Comparison of ENCODE assay signal across 12 cellular contexts in the genomic region with DNA sequence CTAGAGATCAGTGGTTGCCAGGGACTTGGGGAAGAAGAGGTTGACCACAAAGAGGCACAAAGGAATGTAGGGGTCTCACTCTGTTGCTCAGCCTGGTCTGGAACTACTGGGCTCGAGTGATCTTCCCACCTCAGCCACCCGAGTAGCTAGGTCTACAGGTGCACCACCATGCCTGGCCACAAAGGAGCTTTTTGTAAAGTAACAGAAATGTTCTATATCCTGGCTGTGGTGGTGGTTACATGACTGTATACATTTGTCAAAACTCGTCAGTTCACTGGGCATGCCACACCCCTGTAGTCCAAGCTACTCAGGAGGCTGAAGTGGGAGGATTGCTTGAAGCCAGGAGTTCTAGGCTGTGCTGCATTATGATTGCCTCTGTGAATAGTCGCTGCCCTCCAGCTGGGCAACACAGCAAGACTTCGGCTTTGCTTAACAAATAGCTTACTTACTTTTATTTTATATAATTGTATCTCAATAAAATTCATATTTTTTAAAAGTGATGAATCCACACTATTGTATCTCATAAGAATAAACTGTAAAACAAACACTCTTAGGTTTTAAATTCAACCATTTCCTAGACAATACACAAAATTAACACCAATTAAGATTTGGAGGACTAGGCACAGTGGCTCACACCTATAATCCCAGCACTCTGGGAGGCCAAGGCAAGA. TPM values are rescaled to one million over a fixed set of nuclear protein-coding genes. Genes with fewer than 3 reads are reported as not detected.
DNase-seq lines count a peak whose midpoint lies in the region; ATAC-seq and TF ChIP-seq lines count a peak whose summit lies in the region.
"Had no signal": no experiment of that assay in that cellular context is flagged by ENCODE, and none has a peak within 500 bp of the region (broad histone marks: within the 10 kb centered on the region; RNA-seq: fewer than 3 reads in every experiment).

No MANE protein-coding gene starts in this region.

- intact Hi-C loops in activated naive CD4-positive, alpha-beta T cell treated with anti-CD3 and anti-CD28 coated beads for 36 hours (cut with micrococcal nuclease) = no loop called here
- intact Hi-C loops in PC-3 (cut with micrococcal nuclease) = no loop called here
- intact Hi-C loops in mammary epithelial cell (cut with micrococcal nuclease) = no loop called here

- ATAC-seq in PC-3 (peak; percentile 7; the same call in 1 of the 2 replicates), GM18505 (IDR thresholded peaks at IDR 0.05; ENCODE audit: unreplicated experiment) (no peak)
- peak; percentile 57 for ATAC-seq in stimulated activated effector memory CD8-positive, alpha-beta T cell treated with anti-CD3 and anti-CD28 coated beads, Interleukin-12 subunit alpha, Interleukin-12 subunit beta, amount 100 ng/mL, for 72 hours

- peaks cover 36% of the 10 kb centered on the region for H3K36me3 Mint-ChIP-seq in activated naive CD4-positive, alpha-beta T cell treated with anti-CD3 and anti-CD28 coated beads, Interleukin-2, amount 10 ng/mL, durations not matched to agents 7 days and 5 days
- H3K36me3 Mint-ChIP-seq in activated naive CD4-positive, alpha-beta T cell treated with anti-CD3 and anti-CD28 coated beads for 36 hours (ENCODE audit: low read depth) = peaks cover 14% of the 10 kb centered on the region
- peaks cover 14% of the 10 kb centered on the region for H3K36me3 Mint-ChIP-seq in stimulated activated effector memory CD8-positive, alpha-beta T cell treated with anti-CD3 and anti-CD28 coated beads, Interleukin-12 subunit alpha, Interleukin-12 subunit beta, amount 100 ng/mL, for 72 hours

- H3K36me3 ChIP-seq in PC-3 (ENCODE audit: low read depth, low read length) (0 out of 2 replicates have a peak, but pooled peaks cover 3% of the 10 kb centered on the region), mammary epithelial cell (ENCODE audit: insufficient read depth, low read length) (no peaks in the 10 kb centered on the region)

- TF ChIP-seq POLR2A in GM18505 (IDR thresholded peaks at IDR 0.05; ENCODE audit: borderline replicate concordance, extremely low read depth, insufficient read depth, insufficient read length) = no peak

- TF ChIP-seq CTCF in PC-3 (conservative IDR thresholded peaks at IDR 0.05; ENCODE audit: low read depth, low read length) (no peak), mammary epithelial cell (conservative IDR thresholded peaks at IDR 0.05 in 1 of 2, IDR thresholded peaks at IDR 0.05 in 1 of 2; ENCODE audit: extremely low read depth in 1 of 2, insufficient read depth in 1 of 2, low read depth in 1 of 2, low read length in 2 of 2) (no peak)

- H3K4me2 ChIP-seq in PC-3 (ENCODE audit: low read length) (peak overlapping the region; percentile 4; the same call in 1 of the 2 replicates), mammary epithelial cell (ENCODE audit: insufficient read depth, low read depth, low read length) (peak overlapping the region; percentile 46)

- H3K4me1 Mint-ChIP-seq in activated naive CD4-positive, alpha-beta T cell treated with anti-CD3 and anti-CD28 coated beads, Interleukin-2, amount 10 ng/mL, durations not matched to agents 7 days and 5 days = peaks cover 50% of the 10 kb centered on the region
- peaks cover 46% of the 10 kb centered on the region for H3K4me1 Mint-ChIP-seq in activated naive CD4-positive, alpha-beta T cell treated with anti-CD3 and anti-CD28 coated beads for 36 hours (ENCODE audit: low read depth)
- peaks cover 30% of the 10 kb centered on the region for H3K4me1 Mint-ChIP-seq in stimulated activated effector memory CD8-positive, alpha-beta T cell treated with anti-CD3 and anti-CD28 coated beads, Interleukin-12 subunit alpha, Interleukin-12 subunit beta, amount 100 ng/mL, for 72 hours

- H3K9ac ChIP-seq in PC-3 (ENCODE audit: low read length) (no peak overlapping the region), mammary epithelial cell (ENCODE audit: insufficient read depth, low read length) (no peak overlapping the region)

- H4K20me1 ChIP-seq in PC-3 (ENCODE audit: low read length) = peaks cover 31% of the 10 kb centered on the region
- no peaks in the 10 kb centered on the region for H4K20me1 ChIP-seq in mammary epithelial cell (ENCODE audit: insufficient read depth, low read length)

- H3K4me3 ChIP-seq in PC-3 (ENCODE audit: low read length) = no peak overlapping the region
- no peak overlapping the region for H3K4me3 ChIP-seq in mammary epithelial cell (replicated peaks in 1 of 3; ENCODE audit: insufficient read depth in 1 of 3, low read depth in 2 of 3, low read length in 3 of 3)

- dilution Hi-C loops in mammary epithelial cell (cut with HindIII; ENCODE audit: low sequenced_read_pairs) = no loop called here

- H3K27ac ChIP-seq in PC-3 (ENCODE audit: low read length) = peak overlapping the region; percentile 17; the same call in 1 of the 2 replicates
- H3K27ac ChIP-seq in mammary epithelial cell (ENCODE audit: insufficient read depth, low read depth, low read length) = peak overlapping the region; percentile 39

- H3F3A ChIP-seq in PC-3 (ENCODE audit: low read length, unreplicated experiment) = no peaks in the 10 kb centered on the region

- in situ Hi-C loops in mammary epithelial cell (cut with MboI; ENCODE audit: low sequenced_read_pairs in 2 of 2) = loop anchor here in 1 of 2 donors (5.0 kb wide), 1 partner anchor 43 kb away; a partner anchor contains a TSS

- H3K9me3 Mint-ChIP-seq in activated naive CD4-positive, alpha-beta T cell treated with anti-CD3 and anti-CD28 coated beads, Interleukin-2, amount 10 ng/mL, durations not matched to agents 7 days and 5 days = no peaks in the 10 kb centered on the region
- H3K9me3 Mint-ChIP-seq in activated naive CD4-positive, alpha-beta T cell treated with anti-CD3 and anti-CD28 coated beads for 36 hours = no peaks in the 10 kb centered on the region
- H3K9me3 Mint-ChIP-seq in stimulated activated effector memory CD8-positive, alpha-beta T cell treated with anti-CD3 and anti-CD28 coated beads, Interleukin-12 subunit alpha, Interleukin-12 subunit beta, amount 100 ng/mL, for 72 hours = no peaks in the 10 kb centered on the region
- H3K9me3 Mint-ChIP-seq: H9 had no signal

- CTCF ChIA-PET in activated naive CD4-positive, alpha-beta T cell treated with anti-CD3 and anti-CD28 coated beads, Interleukin-2, amount 10 ng/mL, durations not matched to agents 7 days and 5 days (lab: Charles Lee) = interaction anchor here (1.1 kb wide), 1 partner anchor 26 kb away, joined by 5 read pairs; no protein-coding TSS in a partner anchor
- CTCF ChIA-PET in activated naive CD4-positive, alpha-beta T cell treated with anti-CD3 and anti-CD28 coated beads for 36 hours (lab: Charles Lee) = interaction anchor here (0.8 kb wide), 1 partner anchor 17 kb away, joined by 3 read pairs; no protein-coding TSS in a partner anchor
- CTCF ChIA-PET in PC-3 (lab: Charles Lee) = no interaction called here
- CTCF ChIA-PET in mammary epithelial cell (lab: Charles Lee; ENCODE audit: low non-redundant PET) = interaction anchor here (0.7 kb wide), 1 partner anchor 632 kb away, joined by 3 read pairs; no protein-coding TSS in a partner anchor

- H2AFZ ChIP-seq in PC-3 (ENCODE audit: low read length) (no peak overlapping the region), mammary epithelial cell (ENCODE audit: low read depth, low read length) (no peak overlapping the region)

- H3K27ac Mint-ChIP-seq in activated naive CD4-positive, alpha-beta T cell treated with anti-CD3 and anti-CD28 coated beads, Interleukin-2, amount 10 ng/mL, durations not matched to agents 7 days and 5 days = peak overlapping the region; percentile 60
- H3K27ac Mint-ChIP-seq in activated naive CD4-positive, alpha-beta T cell treated with anti-CD3 and anti-CD28 coated beads for 36 hours = no peak overlapping the region
- no peak overlapping the region for H3K27ac Mint-ChIP-seq in stimulated activated effector memory CD8-positive, alpha-beta T cell treated with anti-CD3 and anti-CD28 coated beads, Interleukin-12 subunit alpha, Interleukin-12 subunit beta, amount 100 ng/mL, for 72 hours

- H3K27me3 Mint-ChIP-seq in activated naive CD4-positive, alpha-beta T cell treated with anti-CD3 and anti-CD28 coated beads, Interleukin-2, amount 10 ng/mL, durations not matched to agents 7 days and 5 days = no peaks in the 10 kb centered on the region
- no peaks in the 10 kb centered on the region for H3K27me3 Mint-ChIP-seq in activated naive CD4-positive, alpha-beta T cell treated with anti-CD3 and anti-CD28 coated beads for 36 hours (ENCODE audit: low read depth)

- WGBS in mammary epithelial cell (ENCODE audit: low coverage, missing lambda C conversion rate) = 65% methylated on average over 5 of the region's 5 CpGs

- BruUV-seq in PC-3 (replicated peaks; lab: Mats Ljungman, UMichigan) = no TSS peak
- BruUV-seq in mammary epithelial cell (replicated peaks; lab: Mats Ljungman, UMichigan) = no TSS peak

- H3K9me3 ChIP-seq in PC-3 (ENCODE audit: low read length) (no peaks in the 10 kb centered on the region), mammary epithelial cell (replicated peaks; ENCODE audit: insufficient read depth, low read length) (no peaks in the 10 kb centered on the region)

- H3K9me2 ChIP-seq in PC-3 (replicated peaks; ENCODE audit: low read length) = no peaks in the 10 kb centered on the region

- no peak overlapping the region for H3K4me3 Mint-ChIP-seq in activated naive CD4-positive, alpha-beta T cell treated with anti-CD3 and anti-CD28 coated beads, Interleukin-2, amount 10 ng/mL, durations not matched to agents 7 days and 5 days
- H3K4me3 Mint-ChIP-seq in activated naive CD4-positive, alpha-beta T cell treated with anti-CD3 and anti-CD28 coated beads for 36 hours = no peak overlapping the region
- no peak overlapping the region for H3K4me3 Mint-ChIP-seq in stimulated activated effector memory CD8-positive, alpha-beta T cell treated with anti-CD3 and anti-CD28 coated beads, Interleukin-12 subunit alpha, Interleukin-12 subunit beta, amount 100 ng/mL, for 72 hours
- H3K4me3 Mint-ChIP-seq: H9 had no signal

- H3K4me1 ChIP-seq in PC-3 (ENCODE audit: insufficient read depth, low read length) = peaks cover 40% of the 10 kb centered on the region
- peaks cover 25% of the 10 kb centered on the region for H3K4me1 ChIP-seq in mammary epithelial cell (ENCODE audit: insufficient read depth, low read length)

- no peaks in the 10 kb centered on the region for H3K27me3 ChIP-seq in PC-3 (ENCODE audit: low read length)
- no peaks in the 10 kb centered on the region for H3K27me3 ChIP-seq in mammary epithelial cell (ENCODE audit: insufficient read depth, low read length)

- peak; percentile 29 for DNase-seq in activated naive CD4-positive, alpha-beta T cell treated with anti-CD3 and anti-CD28 coated beads, Interleukin-2, amount 10 ng/mL, durations not matched to agents 7 days and 5 days
- DNase-seq in activated naive CD4-positive, alpha-beta T cell treated with anti-CD3 and anti-CD28 coated beads for 36 hours = no peak
- peak; percentile 48 for DNase-seq in PC-3
- DNase-seq in mammary epithelial cell = peak; percentile 61
- DNase-seq in stimulated activated effector memory CD8-positive, alpha-beta T cell treated with anti-CD3 and anti-CD28 coated beads, Interleukin-12 subunit alpha, Interleukin-12 subunit beta, amount 100 ng/mL, for 72 hours (ENCODE audit: low spot score in 2 of 2) = peak in 1 of 2 donors; percentile 50
- no peak for DNase-seq in COLO829 (ENCODE audit: low spot score)
- no peak for DNase-seq in anterior cingulate cortex (lab: John Stamatoyannopoulos, UW)
- DNase-seq: activated gamma-delta T cell treated with Interleukin-2 at 50 U/mL for 16 hours, caudate nucleus, H9, hippocampal formation had no signal

- POLR2A ChIA-PET in PC-3 (lab: Charles Lee; ENCODE audit: unreplicated experiment) = interaction anchor here (0.7 to 0.8 kb wide), 2 partner anchors 32 to 43 kb away, joined by 3 to 6 read pairs; a partner anchor contains a TSS

- H3K79me2 ChIP-seq in PC-3 (ENCODE audit: low read length) = peaks cover 99% of the 10 kb centered on the region
- H3K79me2 ChIP-seq in mammary epithelial cell (ENCODE audit: insufficient read depth, low read length) = peaks cover 95% of the 10 kb centered on the region

RNA-seq across cellular contexts. Expression of a gene that starts 5.0 kb away (rescaled TPM):
- 10 to 100 TPM; 74.6 to 86.5 TPM for total RNA-seq in activated naive CD4-positive, alpha-beta T cell treated with anti-CD3 and anti-CD28 coated beads for 36 hours
- total RNA-seq in PC-3 (2014; rRNA removed) = 143 and 155 TPM in 2 replicates
- 10 to 100 TPM; 34.0 to 72.9 TPM for total RNA-seq in mammary epithelial cell
- 41.5 TPM for polyA plus RNA-seq in mammary epithelial cell
- polyA minus RNA-seq in mammary epithelial cell = 38.1 TPM

RNA-seq across cellular contexts. Expression of a gene that starts 5.6 kb away (rescaled TPM):
- total RNA-seq in activated naive CD4-positive, alpha-beta T cell treated with anti-CD3 and anti-CD28 coated beads for 36 hours = 10 to 100 TPM; 77.4 to 82.1 TPM
- total RNA-seq in PC-3 (2014; rRNA removed) (77.2 and 78.9 TPM in 2 replicates), mammary epithelial cell (10 to 100 TPM in 1 of 2 donors, 1 to 10 TPM in 1; 8.5 to 59.3 TPM)
- polyA plus RNA-seq in mammary epithelial cell = 80.3 TPM
- polyA minus RNA-seq in mammary epithelial cell = 35.8 TPM

RNA-seq across cellular contexts. Expression of a gene that starts 43.3 kb away (rescaled TPM):
- 10 to 100 TPM; 19.9 to 24.1 TPM for total RNA-seq in activated naive CD4-positive, alpha-beta T cell treated with anti-CD3 and anti-CD28 coated beads for 36 hours
- total RNA-seq in PC-3 (2014; rRNA removed) = 35.1 and 42.0 TPM in 2 replicates
- 10 to 100 TPM; 34.2 to 42.7 TPM for total RNA-seq in mammary epithelial cell
- polyA plus RNA-seq in mammary epithelial cell = 15.1 TPM
- polyA minus RNA-seq in mammary epithelial cell = 14.1 TPM

RNA-seq across cellular contexts. Expression of a gene that starts 59.9 kb away (rescaled TPM):
- total RNA-seq in activated naive CD4-positive, alpha-beta T cell treated with anti-CD3 and anti-CD28 coated beads for 36 hours = 10 to 100 TPM; 11.1 to 11.9 TPM
- total RNA-seq in PC-3 (2014; rRNA removed) (28.5 and 31.8 TPM in 2 replicates), mammary epithelial cell (10 to 100 TPM; 15.8 to 24.0 TPM)
- polyA plus RNA-seq in mammary epithelial cell = 13.1 TPM
- 15.9 TPM for polyA minus RNA-seq in mammary epithelial cell

Comparison
In these comparisons a context has a peak if more than half of its experiments do, and no peak if none do; other contexts are left out.
1. DNase-seq: peak in activated naive CD4-positive, alpha-beta T cell treated with anti-CD3 and anti-CD28 coated beads, Interleukin-2, amount 10 ng/mL, durations not matched to agents 7 days and 5 days (single experiment), PC-3 (single experiment) and mammary epithelial cell (single experiment); none in activated naive CD4-positive, alpha-beta T cell treated with anti-CD3 and anti-CD28 coated beads for 36 hours (single experiment), COLO829 (single experiment) and anterior cingulate cortex (0 of 58).